Comparison of ENCODE assay signal across 8 cellular contexts in the genomic region with DNA sequence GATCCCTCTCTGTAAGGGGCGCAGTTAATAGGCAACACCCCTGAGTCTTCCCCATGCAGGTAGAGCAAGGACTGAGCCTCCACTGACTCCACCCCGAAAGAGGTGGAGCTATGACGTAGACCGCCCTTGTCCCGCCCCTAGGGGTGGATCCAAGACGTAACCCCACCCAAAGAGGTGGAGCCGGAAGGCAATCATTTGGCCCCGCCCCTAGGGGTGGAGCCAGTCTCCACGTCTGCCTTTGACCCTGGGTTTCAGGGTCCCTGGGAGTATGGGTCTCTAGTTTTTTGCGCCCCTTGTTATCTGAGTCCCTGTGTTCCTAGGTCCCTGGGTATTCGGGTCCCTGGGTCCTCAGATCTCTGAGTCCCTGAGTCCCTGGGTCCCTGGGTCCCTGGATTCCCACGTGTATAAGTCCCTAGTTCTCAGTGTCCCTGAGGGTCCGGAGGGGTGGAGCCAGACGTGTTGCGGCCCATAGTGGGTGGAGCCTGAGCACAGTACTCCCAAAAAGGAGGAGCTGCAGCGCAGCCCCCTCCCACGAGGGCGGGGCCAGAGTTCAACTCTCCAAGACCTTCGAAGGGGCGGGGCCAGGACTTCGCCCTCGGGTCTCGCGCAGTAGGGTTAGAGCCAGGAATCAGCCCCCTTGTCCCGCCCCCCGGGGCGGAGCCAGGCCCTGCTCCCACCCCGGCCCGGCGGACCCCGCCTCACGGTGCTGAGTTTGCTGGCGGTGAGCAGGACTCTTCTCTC. TPM values are rescaled to one million over a fixed set of nuclear protein-coding genes. Genes with fewer than 3 reads are reported as not detected.
DNase-seq lines count a peak whose midpoint lies in the region; ATAC-seq and TF ChIP-seq lines count a peak whose summit lies in the region.

No MANE protein-coding gene starts in this region.

- TF ChIP-seq CTCF in RWPE1 (conservative IDR thresholded peaks at IDR 0.05; ENCODE audit: low read depth) (no peak), ovary (IDR thresholded peaks at IDR 0.05) (no peak)

- CTCF ChIA-PET in RWPE1 (lab: Yijun Ruan, JAX): no interaction called here
- CTCF ChIA-PET in activated naive CD4-positive, alpha-beta T cell treated with anti-CD3 and anti-CD28 coated beads for 36 hours (lab: Charles Lee): no interaction called here

- H3K27ac ChIP-seq in RWPE1 (no peak overlapping the region), ovary (no peak overlapping the region)

- no peaks in the 10 kb centered on the region for H3K9me3 Mint-ChIP-seq in activated naive CD4-positive, alpha-beta T cell treated with anti-CD3 and anti-CD28 coated beads for 36 hours

- POLR2A ChIA-PET in RWPE1 (lab: Yijun Ruan, JAX; ENCODE audit: low non-redundant PET): no interaction called here

- peaks cover 5% of the 10 kb centered on the region for H3K4me1 ChIP-seq in ovary (ENCODE audit: insufficient read depth)

- H3K27me3 ChIP-seq in ovary: no peaks in the 10 kb centered on the region

- peak; percentile 65 for ATAC-seq in GM18505 (IDR thresholded peaks at IDR 0.05; ENCODE audit: unreplicated experiment)
- ATAC-seq in GM18502 (IDR thresholded peaks at IDR 0.05; ENCODE audit: poor library complexity, unreplicated experiment): no peak
- no peak for ATAC-seq in GM19035 (IDR thresholded peaks at IDR 0.05; ENCODE audit: unreplicated experiment)
- no peak for ATAC-seq in HG03108 (IDR thresholded peaks at IDR 0.05; ENCODE audit: unreplicated experiment)

- H3K36me3 ChIP-seq in ovary: no peaks in the 10 kb centered on the region

- no peak overlapping the region for H3K4me3 ChIP-seq in ovary

- no peaks in the 10 kb centered on the region for H3K9me3 ChIP-seq in ovary

- no peaks in the 10 kb centered on the region for H3K27me3 Mint-ChIP-seq in activated naive CD4-positive, alpha-beta T cell treated with anti-CD3 and anti-CD28 coated beads for 36 hours (ENCODE audit: low read depth)

- TF ChIP-seq POLR2A in GM18505 (IDR thresholded peaks at IDR 0.05; ENCODE audit: borderline replicate concordance, extremely low read depth, insufficient read depth, insufficient read length) (no peak), ovary (IDR thresholded peaks at IDR 0.05) (no peak)

- no peak for TF ChIP-seq EP300 in ovary (IDR thresholded peaks at IDR 0.05)

- no peak overlapping the region for H3K4me3 Mint-ChIP-seq in activated naive CD4-positive, alpha-beta T cell treated with anti-CD3 and anti-CD28 coated beads for 36 hours

- intact Hi-C loops in activated naive CD4-positive, alpha-beta T cell treated with anti-CD3 and anti-CD28 coated beads for 36 hours (cut with micrococcal nuclease): no loop called here
- intact Hi-C loops in ovary (cut with DNase I): no loop called here

- DNase-seq in RWPE1 (ENCODE audit: low spot score) (peak; percentile 88), glomerular visceral epithelial cell (ENCODE audit: extremely low spot score) (peak; percentile 48), ovary (peak; percentile 30 to 62 (median 46))
- DNase-seq in activated naive CD4-positive, alpha-beta T cell treated with anti-CD3 and anti-CD28 coated beads for 36 hours: peak; percentile 70

- no peak overlapping the region for H3K27ac Mint-ChIP-seq in activated naive CD4-positive, alpha-beta T cell treated with anti-CD3 and anti-CD28 coated beads for 36 hours

- 2 to 5% (median 3%) methylated on average over 18 to 33 of the region's 33 CpGs for WGBS in ovary, 3 donors

- peaks cover 15% of the 10 kb centered on the region for H3K4me1 Mint-ChIP-seq in activated naive CD4-positive, alpha-beta T cell treated with anti-CD3 and anti-CD28 coated beads for 36 hours (ENCODE audit: low read depth)

- H3K36me3 Mint-ChIP-seq in activated naive CD4-positive, alpha-beta T cell treated with anti-CD3 and anti-CD28 coated beads for 36 hours (ENCODE audit: low read depth): peaks cover 16% of the 10 kb centered on the region

RNA-seq across cellular contexts. Expression of a gene that starts 5.3 kb away (rescaled TPM):
- total RNA-seq in activated naive CD4-positive, alpha-beta T cell treated with anti-CD3 and anti-CD28 coated beads for 36 hours: 10 to 100 TPM; 55.7 to 57.9 TPM
- total RNA-seq in ovary: 1 to 10 TPM in 3 of 7 donors, under 1 TPM in 4; 0.72 to 2.3 (median 1.00) TPM
- 1 to 10 TPM in 1 of 2 donors, under 1 TPM in 1; 0.63 to 1.2 TPM for polyA plus RNA-seq in ovary

RNA-seq across cellular contexts. Expression of a gene that starts 12.3 kb away (rescaled TPM):
- 1 to 10 TPM; 1.2 to 1.4 TPM for total RNA-seq in activated naive CD4-positive, alpha-beta T cell treated with anti-CD3 and anti-CD28 coated beads for 36 hours
- total RNA-seq in ovary: 10 to 100 TPM in 1 of 7 donors, 1 to 10 TPM in 3, under 1 TPM in 2, not detected in 1; 0.52 to 30.1 (median 2.0) TPM
- under 1 TPM in 1 of 2 donors, not detected in 1; 0.33 TPM for polyA plus RNA-seq in ovary

RNA-seq across cellular contexts. Expression of a gene that starts 16.7 kb away (rescaled TPM):
- total RNA-seq in activated naive CD4-positive, alpha-beta T cell treated with anti-CD3 and anti-CD28 coated beads for 36 hours: 10 to 100 TPM; 16.2 to 18.2 TPM
- 10 to 100 TPM; 26.7 to 71.3 (median 43.8) TPM for total RNA-seq in ovary
- polyA plus RNA-seq in ovary: 10 to 100 TPM; 30.0 to 74.0 TPM

RNA-seq across cellular contexts. Expression of a gene that starts 25.8 kb away (rescaled TPM):
- total RNA-seq in activated naive CD4-positive, alpha-beta T cell treated with anti-CD3 and anti-CD28 coated beads for 36 hours: 1 to 10 TPM; 6.4 to 7.0 TPM
- total RNA-seq in ovary: 1 to 10 TPM in 3 of 7 donors, under 1 TPM in 2, not detected in 2; 0.88 to 6.4 (median 3.2) TPM
- polyA plus RNA-seq in ovary: 10 to 100 TPM in 1 of 2 donors, under 1 TPM in 1; 0.92 to 47.1 TPM

RNA-seq across cellular contexts. Expression of a gene that starts 42.8 kb away (rescaled TPM):
- not detected for total RNA-seq in activated naive CD4-positive, alpha-beta T cell treated with anti-CD3 and anti-CD28 coated beads for 36 hours
- total RNA-seq in ovary: under 1 TPM in 3 of 7 donors, not detected in 4; 0.20 to 0.52 (median 0.43) TPM
- polyA plus RNA-seq in ovary: under 1 TPM in 1 of 2 donors, not detected in 1; 0.38 TPM

Comparison
In these comparisons a context has a peak if more than half of its experiments do, and no peak if none do; other contexts are left out.
1. RNA of a gene that starts 5.3 kb away (total RNA-seq): 55.7 to 57.9 TPM in activated naive CD4-positive, alpha-beta T cell treated with anti-CD3 and anti-CD28 coated beads for 36 hours; 0.72 to 2.3 TPM in ovary; every median in the first group is over 10 times any median in the second.
2. Peak in every context shown above with its lines, with median percentiles within 50 percentile points of each other: DNase-seq.